Comparison of ENCODE assay signal across 8 cellular contexts in the genomic region with DNA sequence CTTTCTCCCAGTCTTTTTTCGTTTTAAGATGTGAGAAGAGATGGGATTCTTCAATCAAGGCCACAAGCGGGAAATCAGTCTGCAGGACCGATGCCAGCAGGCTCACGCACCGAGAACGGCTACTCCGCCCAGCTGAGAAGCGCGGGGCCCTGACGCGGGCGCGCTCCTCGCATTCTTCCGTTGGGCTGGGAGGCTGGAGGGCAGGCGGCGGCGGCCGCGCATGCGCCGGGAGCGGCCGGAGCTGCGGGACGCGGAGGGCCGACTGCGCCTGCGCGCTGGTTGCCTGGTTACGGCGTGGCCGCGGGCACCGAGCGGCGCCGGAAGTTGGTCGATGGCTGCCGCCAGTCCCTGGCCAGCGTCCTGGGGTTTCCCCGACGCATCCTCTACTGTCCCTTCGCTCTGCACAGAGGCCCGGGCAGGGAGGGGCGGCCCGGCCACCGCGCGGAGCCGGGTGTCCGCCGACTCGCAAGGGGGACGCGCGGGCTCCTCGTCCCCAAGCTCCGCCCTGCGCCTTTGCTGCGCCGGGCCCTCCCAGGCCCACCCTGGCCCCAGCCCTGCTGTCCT. TPM values are rescaled to one million over a fixed set of nuclear protein-coding genes. Genes with fewer than 3 reads are reported as not detected.
DNase-seq lines count a peak whose midpoint lies in the region; ATAC-seq and TF ChIP-seq lines count a peak whose summit lies in the region.

No MANE protein-coding gene starts in this region.

- peak; percentile 70 for TF ChIP-seq POLR2A in GM19193 (IDR thresholded peaks at IDR 0.05; ENCODE audit: extremely low read depth, insufficient read depth, insufficient read length)

- peak; percentile 45 for ATAC-seq in HG03378 (IDR thresholded peaks at IDR 0.05; ENCODE audit: unreplicated experiment)
- ATAC-seq in activated CD4-positive, alpha-beta T cell treated with anti-CD3 and anti-CD28 coated beads for 36 hours = peak; percentile 67

- H3K9me3 Mint-ChIP-seq in activated CD4-positive, alpha-beta T cell treated with anti-CD3 and anti-CD28 coated beads for 36 hours (ENCODE audit: low read depth) = no peaks in the 10 kb centered on the region

- H3K36me3 Mint-ChIP-seq in activated CD4-positive, alpha-beta T cell treated with anti-CD3 and anti-CD28 coated beads for 36 hours (ENCODE audit: low read depth) = peaks cover 19% of the 10 kb centered on the region

- peak overlapping the region; percentile 100 for H3K27ac ChIP-seq in layer of hippocampus (ENCODE audit: low read depth, low read length)

- POLR2A ChIA-PET in activated CD4-positive, alpha-beta T cell treated with anti-CD3 and anti-CD28 coated beads for 36 hours (lab: Charles Lee) = no interaction called here

- TF ChIP-seq CTCF in BE2C (IDR thresholded peaks at IDR 0.05; ENCODE audit: low read depth, low read length) (no peak), choroid plexus epithelial cell (conservative IDR thresholded peaks at IDR 0.05; ENCODE audit: low read depth, low read length) (no peak)

- H3K4me3 Mint-ChIP-seq in activated CD4-positive, alpha-beta T cell treated with anti-CD3 and anti-CD28 coated beads for 36 hours = peak overlapping the region; percentile 97

- H3K4me1 ChIP-seq in BE2C = no peaks in the 10 kb centered on the region

- peak overlapping the region; percentile 67 for H3K4me3 ChIP-seq in BE2C (ENCODE audit: low read depth, low read length)
- H3K4me3 ChIP-seq in choroid plexus epithelial cell (ENCODE audit: low read depth, low read length) = peak overlapping the region; percentile 71

- peak overlapping the region; percentile 92 for H3K27ac Mint-ChIP-seq in activated CD4-positive, alpha-beta T cell treated with anti-CD3 and anti-CD28 coated beads for 36 hours

- H3K36me3 ChIP-seq in BE2C = peaks cover 5% of the 10 kb centered on the region; the same call in 1 of the 2 replicates

- no peaks in the 10 kb centered on the region for H3K9me3 ChIP-seq in BE2C

- H3K27me3 ChIP-seq in BE2C = no peaks in the 10 kb centered on the region
- no peaks in the 10 kb centered on the region for H3K27me3 ChIP-seq in layer of hippocampus (ENCODE audit: control insufficient read depth, insufficient read depth, low read length)

- intact Hi-C loops in activated CD4-positive, alpha-beta T cell treated with anti-CD3 and anti-CD28 coated beads for 36 hours (cut with DNase I, micrococcal nuclease) = loop anchor here (1.0 to 5.0 kb wide), 29 partner anchors 44 to 1134 kb away; a partner anchor contains a TSS

- DNase-seq in BE2C = peak; percentile 97
- DNase-seq in NCI-H460 (ENCODE audit: extremely low read depth, low read depth) = peak; percentile 94
- peak; percentile 98 for DNase-seq in activated CD4-positive, alpha-beta T cell treated with anti-CD3 and anti-CD28 coated beads for 36 hours
- DNase-seq in choroid plexus epithelial cell (ENCODE audit: low read depth) = peak; percentile 86
- peak; percentile 91 to 96 (median 92) for DNase-seq in stimulated activated CD4-positive, alpha-beta T cell treated with anti-CD3 and anti-CD28 coated beads, Interleukin-1b, Interleukin-23, amount 100 ng/mL, for 24 hours (ENCODE audit: low read depth in 4 of 4, low spot score in 1 of 4)

- no peaks in the 10 kb centered on the region for H3K27me3 Mint-ChIP-seq in activated CD4-positive, alpha-beta T cell treated with anti-CD3 and anti-CD28 coated beads for 36 hours

- CTCF ChIA-PET in activated CD4-positive, alpha-beta T cell treated with anti-CD3 and anti-CD28 coated beads for 36 hours (lab: Charles Lee) = interaction anchor here (0.7 to 6.1 kb wide), 8 partner anchors 45 to 241 kb away, joined by 3 to 61 read pairs (median 8); no protein-coding TSS in a partner anchor

- peaks cover 32% of the 10 kb centered on the region for H3K4me1 Mint-ChIP-seq in activated CD4-positive, alpha-beta T cell treated with anti-CD3 and anti-CD28 coated beads for 36 hours

RNA-seq across cellular contexts. Expression of a gene that starts 0.8 kb away (rescaled TPM):
- 70.2 TPM for polyA plus RNA-seq in BE2C (2012; ENCODE audit: insufficient read depth, insufficient read length, low read depth)
- total RNA-seq in NCI-H460 (2014; rRNA removed; shearing (Covaris generic)) = 26.3 and 29.2 TPM in 2 replicates
- polyA plus RNA-seq in NCI-H460 (2014; cell fraction: nucleus; rRNA removed) = 32.7 and 55.8 TPM in 2 replicates
- total RNA-seq in activated CD4-positive, alpha-beta T cell treated with anti-CD3 and anti-CD28 coated beads for 36 hours = 10 to 100 TPM; 62.7 TPM

RNA-seq across cellular contexts. Expression of a gene that starts 44.0 kb away (rescaled TPM):
- polyA plus RNA-seq in BE2C (2012; ENCODE audit: insufficient read depth, insufficient read length, low read depth) = 27.6 TPM
- total RNA-seq in NCI-H460 (2014; rRNA removed; shearing (Covaris generic)) = 8.6 and 9.6 TPM in 2 replicates
- 39.0 and 42.5 TPM in 2 replicates for polyA plus RNA-seq in NCI-H460 (2014; cell fraction: nucleus; rRNA removed)
- total RNA-seq in activated CD4-positive, alpha-beta T cell treated with anti-CD3 and anti-CD28 coated beads for 36 hours = 10 to 100 TPM; 13.5 to 14.1 TPM

Comparison
In these comparisons a context has a peak if more than half of its experiments do, and no peak if none do; other contexts are left out.
1. Peak in every context shown above with its lines: DNase-seq, ATAC-seq, H3K4me3 ChIP-seq and H3K27ac ChIP-seq.